ENCODE assay signal across 13 cellular contexts in the genomic region with DNA sequence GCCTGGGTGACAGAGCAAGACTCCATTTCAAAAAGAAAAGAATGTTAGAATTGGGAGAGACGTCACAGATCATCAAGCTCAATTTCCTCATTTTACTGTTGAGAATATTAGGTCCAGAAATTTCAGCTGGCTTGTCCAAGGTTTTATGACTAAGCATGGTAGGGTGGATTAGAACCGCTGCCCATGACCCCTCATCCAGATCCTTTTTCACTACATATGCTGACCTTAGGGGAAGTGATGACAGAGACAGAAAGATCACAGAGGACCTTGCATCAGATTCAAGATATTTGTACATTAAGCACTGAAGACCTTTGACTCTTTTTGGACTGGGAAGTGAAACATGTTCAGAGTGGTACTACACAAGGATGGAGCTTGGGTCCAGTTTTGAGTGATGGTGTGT.
"Had no signal": no experiment of that assay in that cellular context is flagged by ENCODE, and none has a peak within 500 bp of the region (broad histone marks: within the 10 kb centered on the region; RNA-seq: fewer than 3 reads in every experiment).

No MANE protein-coding gene starts in this region.

- H3K4me1 Mint-ChIP-seq: activated CD4-positive, alpha-beta T cell treated with anti-CD3 and anti-CD28 coated beads for 36 hours had no signal

- H3K27me3 ChIP-seq: colonic mucosa, hepatocyte, pancreas, thyroid gland had no signal

- H3K4me3 Mint-ChIP-seq: activated CD4-positive, alpha-beta T cell treated with anti-CD3 and anti-CD28 coated beads for 36 hours; activated naive CD8-positive, alpha-beta T cell had no signal

- H3K36me3 ChIP-seq: colonic mucosa, pancreas, thyroid gland had no signal

- H3K9me3 ChIP-seq: colonic mucosa, pancreas, thyroid gland had no signal

- H3K27ac ChIP-seq: colonic mucosa, pancreas, SK-N-MC, thyroid gland had no signal

- H3K36me3 Mint-ChIP-seq: activated naive CD8-positive, alpha-beta T cell had no signal

- H3K4me3 ChIP-seq: colonic mucosa, hepatocyte, pancreas, SK-N-MC, thyroid gland had no signal

- DNase-seq: activated CD4-positive, alpha-beta T cell treated with anti-CD3 and anti-CD28 coated beads for 36 hours; activated CD4-positive, alpha-beta T cell treated with anti-CD3 and anti-CD28 coated beads, Interleukin-2, amount 50 U/mL, for 48 hours; activated gamma-delta T cell; colonic mucosa; pancreas; stimulated activated CD4-positive, alpha-beta T cell treated with anti-CD3 and anti-CD28 coated beads, Interleukin-12 subunit alpha, Interleukin-12 subunit beta, amount 100 ng/mL, for 4 hours; stimulated activated CD4-positive, alpha-beta T cell treated with anti-CD3 and anti-CD28 coated beads, Interleukin-1b, Interleukin-23, amount 100 ng/mL, for 48 hours; stimulated activated CD8-positive, alpha-beta memory T cell treated with anti-CD3 and anti-CD28 coated beads, Interleukin-4, amount 100 ng/mL, for 48 hours; stimulated activated naive CD4-positive, alpha-beta T cell; thyroid gland had no signal

- ATAC-seq: activated CD4-positive, alpha-beta T cell treated with anti-CD3 and anti-CD28 coated beads for 36 hours had no signal

- H3K27ac Mint-ChIP-seq: activated CD4-positive, alpha-beta T cell treated with anti-CD3 and anti-CD28 coated beads for 36 hours; activated naive CD8-positive, alpha-beta T cell had no signal

- H3K4me1 ChIP-seq: colonic mucosa, pancreas had no signal
